Comparison of ENCODE assay signal across 12 cellular contexts in the genomic region with DNA sequence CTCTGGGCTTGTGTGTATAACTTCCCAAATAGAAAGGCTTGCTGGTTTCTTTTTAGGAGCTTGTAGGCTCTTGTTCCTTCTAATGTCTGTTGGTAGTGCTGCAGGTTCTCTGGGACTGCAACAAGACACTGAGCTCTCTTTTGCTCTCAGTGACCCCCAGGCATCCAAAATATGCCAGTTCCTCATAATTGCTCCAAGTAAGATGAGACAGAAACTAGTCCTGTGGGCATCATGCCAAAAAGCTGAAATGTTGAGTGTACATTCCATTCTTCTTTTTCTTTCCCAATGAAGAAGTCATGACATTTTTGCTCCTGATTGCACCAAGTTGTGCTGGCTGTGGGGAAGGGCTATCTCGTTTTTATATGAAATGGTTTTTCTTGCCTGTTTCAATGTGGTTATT. TPM values are rescaled to one million over a fixed set of nuclear protein-coding genes. Genes with fewer than 3 reads are reported as not detected.
DNase-seq lines count a peak whose midpoint lies in the region; TF ChIP-seq lines count a peak whose summit lies in the region.
"Had no signal": no experiment of that assay in that cellular context is flagged by ENCODE, and none has a peak within 500 bp of the region (broad histone marks: within the 10 kb centered on the region; RNA-seq: fewer than 3 reads in every experiment).

No MANE protein-coding gene starts in this region.

- H3K4me3 ChIP-seq in epithelial cell of esophagus (ENCODE audit: low read length), result no peak overlapping the region

- in situ Hi-C loops in Caki2 (cut with HindIII; ENCODE audit: low pct_unique_long_range_greater_than_20kb, low sequenced_read_pairs), result no loop called here

- no peak for TF ChIP-seq CTCF in epithelial cell of esophagus (IDR thresholded peaks at IDR 0.05; ENCODE audit: insufficient read depth, low read depth, low read length, missing control alignments)
- no peak for TF ChIP-seq CTCF in osteocyte (IDR thresholded peaks at IDR 0.05)

- H3K27me3 Mint-ChIP-seq in osteocyte (ENCODE audit: unreplicated experiment), result no peaks in the 10 kb centered on the region

- DNase-seq in Caki2 (ENCODE audit: low read depth) (peak; percentile 73), NCI-H226 (peak; percentile 41), epithelial cell of esophagus (ENCODE audit: low read depth) (peak; percentile 73), osteocyte (ENCODE audit: extremely low spot score, unreplicated experiment) (no peak), DMS 273 treated with DMSO at 0.1 percent for 48 hours (lab: John Stamatoyannopoulos, UW) (no peak), middle frontal gyrus (ENCODE audit: extremely low spot score, low spot score) (no peak), NCI-H774 (lab: John Stamatoyannopoulos, UW) (no peak)
- no peak for DNase-seq in activated CD4-positive, alpha-beta T cell treated with anti-CD3 and anti-CD28 coated beads for 4 hours
- DNase-seq: NCI-H1105 treated with DMSO at 0.1 percent for 48 hours; NK-92 treated with Interleukin-12 subunit alpha and Interleukin-12 subunit beta, amount 100 ng/mL, for 24 hours; stimulated activated CD4-positive, alpha-beta T cell treated with anti-CD3 and anti-CD28 coated beads, Interleukin-4, amount 100 ng/mL, for 1 hour; substantia nigra had no signal

- peaks cover 11% of the 10 kb centered on the region for H3K9me3 Mint-ChIP-seq in osteocyte (ENCODE audit: unreplicated experiment)

- peak overlapping the region; percentile 1 for H3K4me3 Mint-ChIP-seq in osteocyte (ENCODE audit: unreplicated experiment)

- H3K4me1 Mint-ChIP-seq in osteocyte (ENCODE audit: unreplicated experiment), result peaks cover 46% of the 10 kb centered on the region

- peak overlapping the region; percentile 93 for H3K27ac Mint-ChIP-seq in osteocyte (ENCODE audit: unreplicated experiment)

- peaks cover 37% of the 10 kb centered on the region for H3K36me3 Mint-ChIP-seq in osteocyte (ENCODE audit: unreplicated experiment)

RNA-seq across cellular contexts. Expression of a gene that starts 7.1 kb away (rescaled TPM):
- 0.14 and 0.88 TPM in 2 replicates for total RNA-seq in Caki2 (2014; rRNA removed; shearing (Covaris generic); ENCODE audit: low replicate concordance)
- total RNA-seq in osteocyte, result not detected in 2 replicates

Comparison
In these comparisons a context has a peak if more than half of its experiments do, and no peak if none do; other contexts are left out.
1. DNase-seq: peak in Caki2 (single experiment), NCI-H226 (single experiment) and epithelial cell of esophagus (single experiment); none in osteocyte (single experiment), DMS 273 treated with DMSO at 0.1 percent for 48 hours (single experiment), activated CD4-positive, alpha-beta T cell treated with anti-CD3 and anti-CD28 coated beads for 4 hours (0 of 2), middle frontal gyrus (single experiment) and NCI-H774 (single experiment).